Comparison of ENCODE assay signal across 23 cellular contexts in genomic region chr2:23432531-23432930, GRCh38. TPM values are rescaled to one million over a fixed set of nuclear protein-coding genes. Genes with fewer than 3 reads are reported as not detected.
DNase-seq lines count a peak whose midpoint lies in the region; ATAC-seq and TF ChIP-seq lines count a peak whose summit lies in the region.
"Had no signal": no experiment of that assay in that cellular context is flagged by ENCODE, and none has a peak within 500 bp of the region (broad histone marks: within the 10 kb centered on the region; RNA-seq: fewer than 3 reads in every experiment).

No MANE protein-coding gene starts in this region.

- H3K36me3 ChIP-seq in mesenchymal stem cell (ENCODE audit: control insufficient read depth in 1 of 2, insufficient read depth in 2 of 2, low read depth in 1 of 2, low read length in 2 of 2): peaks cover 0 to 12% of the 10 kb centered on the region in 2 experiments
- no peaks in the 10 kb centered on the region for H3K36me3 ChIP-seq in spleen
- H3K36me3 ChIP-seq in Karpas-422 (ENCODE audit: insufficient read depth, low read length): no peaks in the 10 kb centered on the region
- H3K36me3 ChIP-seq: BLaER1 treated with 17β-estradiol and CSF1 and Interleukin-3, amounts not matched to agents 10 nM and 100 nM had no signal

- ATAC-seq in natural killer cell treated with Interleukin-12 subunit alpha and Interleukin-12 subunit beta and Interleukin-15 and Interleukin-18, amount 100 ng/mL, for 72 hours: no peak
- ATAC-seq in natural killer cell: no peak
- no peak for ATAC-seq in HG02798 (IDR thresholded peaks at IDR 0.05; ENCODE audit: poor library complexity, unreplicated experiment)
- ATAC-seq in GM21423 (IDR thresholded peaks at IDR 0.05; ENCODE audit: unreplicated experiment): no peak
- ATAC-seq: K562, Panc1 had no signal

- H4K91ac ChIP-seq in mesenchymal stem cell (ENCODE audit: low read length): no peak overlapping the region

- H2AK5ac ChIP-seq in mesenchymal stem cell (ENCODE audit: low read length, severe bottlenecking): no peak overlapping the region

- H2BK15ac ChIP-seq in mesenchymal stem cell (ENCODE audit: low read depth, poor library complexity, severe bottlenecking): no peak overlapping the region

- peaks cover 0 to 4% of the 10 kb centered on the region in 2 donors for H3K4me1 Mint-ChIP-seq in natural killer cell treated with Interleukin-12 subunit alpha and Interleukin-12 subunit beta and Interleukin-15 and Interleukin-18, amount 100 ng/mL, for 72 hours (ENCODE audit: low read depth in 2 of 2)
- H3K4me1 Mint-ChIP-seq in natural killer cell: no peaks in the 10 kb centered on the region

- peak overlapping the region; percentile 41 to 70 for H2BK12ac ChIP-seq in mesenchymal stem cell (ENCODE audit: low read length in 2 of 2)

- no peak overlapping the region for H3K4me3 ChIP-seq in mesenchymal stem cell (ENCODE audit: insufficient read depth in 1 of 2, low read depth in 1 of 2, low read length in 2 of 2)
- H3K4me3 ChIP-seq in spleen: no peak overlapping the region
- no peak overlapping the region for H3K4me3 ChIP-seq in Karpas-422 (ENCODE audit: low read length)
- H3K4me3 ChIP-seq: BLaER1 treated with 17β-estradiol and CSF1 and Interleukin-3, amounts not matched to agents 10 nM and 100 nM; K562 had no signal

- H3K27ac Mint-ChIP-seq in natural killer cell treated with Interleukin-12 subunit alpha and Interleukin-12 subunit beta and Interleukin-15 and Interleukin-18, amount 100 ng/mL, for 72 hours: no peak overlapping the region
- no peak overlapping the region for H3K27ac Mint-ChIP-seq in natural killer cell
- H3K27ac Mint-ChIP-seq: CD4-positive, alpha-beta T cell had no signal

- H3K36me3 Mint-ChIP-seq in natural killer cell treated with Interleukin-12 subunit alpha and Interleukin-12 subunit beta and Interleukin-15 and Interleukin-18, amount 100 ng/mL, for 72 hours: no peaks in the 10 kb centered on the region
- no peaks in the 10 kb centered on the region for H3K36me3 Mint-ChIP-seq in natural killer cell

- H4K20me1 ChIP-seq in Karpas-422 (ENCODE audit: insufficient read depth, low read depth, low read length): peaks cover 24% of the 10 kb centered on the region; the same call in 1 of the 2 replicates
- H4K20me1 ChIP-seq: BLaER1 treated with 17β-estradiol and CSF1 and Interleukin-3, amounts not matched to agents 10 nM and 100 nM had no signal

- H3K4me2 ChIP-seq in mesenchymal stem cell (ENCODE audit: low read length, poor library complexity, severe bottlenecking) (no peak overlapping the region), Karpas-422 (ENCODE audit: low read depth, low read length, poor library complexity, severe bottlenecking) (no peak overlapping the region)
- H3K4me2 ChIP-seq: BLaER1 treated with 17β-estradiol and CSF1 and Interleukin-3, amounts not matched to agents 10 nM and 100 nM had no signal

- no peak overlapping the region for H3K4me3 Mint-ChIP-seq in natural killer cell treated with Interleukin-12 subunit alpha and Interleukin-12 subunit beta and Interleukin-15 and Interleukin-18, amount 100 ng/mL, for 72 hours
- no peak overlapping the region for H3K4me3 Mint-ChIP-seq in natural killer cell
- H3K4me3 Mint-ChIP-seq: CD4-positive, alpha-beta T cell had no signal

- no peak overlapping the region for H4K8ac ChIP-seq in mesenchymal stem cell (ENCODE audit: low read length)

- H3K9me3 Mint-ChIP-seq in natural killer cell treated with Interleukin-12 subunit alpha and Interleukin-12 subunit beta and Interleukin-15 and Interleukin-18, amount 100 ng/mL, for 72 hours: no peaks in the 10 kb centered on the region
- H3K9me3 Mint-ChIP-seq in natural killer cell: no peaks in the 10 kb centered on the region
- H3K9me3 Mint-ChIP-seq: CD4-positive, alpha-beta T cell had no signal

- H3K27ac ChIP-seq in mesenchymal stem cell (ENCODE audit: low read length, poor library complexity, severe bottlenecking) (no peak overlapping the region), spleen (no peak overlapping the region), Karpas-422 (ENCODE audit: low read length) (no peak overlapping the region)
- H3K27ac ChIP-seq: BLaER1 treated with 17β-estradiol and CSF1 and Interleukin-3, amounts not matched to agents 10 nM and 100 nM had no signal

- DNase-seq in natural killer cell treated with Interleukin-12 subunit alpha and Interleukin-12 subunit beta and Interleukin-15 and Interleukin-18, amount 100 ng/mL, for 72 hours (ENCODE audit: low spot score): peak; percentile 12
- DNase-seq in natural killer cell: no peak
- DNase-seq in mesenchymal stem cell: no peak
- DNase-seq in spleen: peak; percentile 28
- DNase-seq in Karpas-422: no peak
- DNase-seq: AML-193; CD4-positive, alpha-beta T cell; DMS53; MV-4-11; NCI-H1105; NCI-H1436 treated with DMSO at 0.1 percent for 48 hours; NCI-H1930; NCI-H2107; NCI-H446 treated with DMSO at 0.1 percent for 48 hours; NCI-H526; NCI-H82; SHP77 treated with DMSO at 0.1 percent for 48 hours had no signal

- H3K79me2 ChIP-seq in Karpas-422 (ENCODE audit: low read length): no peaks in the 10 kb centered on the region

- intact Hi-C loops in natural killer cell (cut with micrococcal nuclease): no loop called here
- intact Hi-C loops in spleen (cut with DNase I; ENCODE audit: low total_unique reads): no loop called here

- H3K27me3 Mint-ChIP-seq in natural killer cell treated with Interleukin-12 subunit alpha and Interleukin-12 subunit beta and Interleukin-15 and Interleukin-18, amount 100 ng/mL, for 72 hours: peaks cover 8 to 21% of the 10 kb centered on the region in 2 donors
- H3K27me3 Mint-ChIP-seq in natural killer cell (ENCODE audit: low read depth in 2 of 2): peaks cover 10 to 39% of the 10 kb centered on the region in 2 donors

- WGBS in mesenchymal stem cell: 69% methylated on average over 3 of the region's 3 CpGs
- WGBS in spleen, 5 donors: 67 to 80% (median 68%) methylated on average over 3 of the region's 3 CpGs

- H3K9ac ChIP-seq in mesenchymal stem cell (ENCODE audit: low read length): no peak overlapping the region
- H3K9ac ChIP-seq in Karpas-422 (ENCODE audit: low read length): no peak overlapping the region
- H3K9ac ChIP-seq: BLaER1 treated with 17β-estradiol and CSF1 and Interleukin-3, amounts not matched to agents 10 nM and 100 nM had no signal

- H3K4ac ChIP-seq in mesenchymal stem cell (ENCODE audit: low read depth in 1 of 2, low read length in 2 of 2): peak overlapping the region in 1 of 2 experiments; percentile 24

- no peak overlapping the region for H3K23ac ChIP-seq in mesenchymal stem cell (ENCODE audit: low read length in 2 of 2)

- peak overlapping the region in 1 of 2 experiments; percentile 37 for H3K18ac ChIP-seq in mesenchymal stem cell (ENCODE audit: low read depth in 1 of 2, low read length in 2 of 2)

- H2BK5ac ChIP-seq in mesenchymal stem cell (ENCODE audit: low read depth, low read length, poor library complexity, severe bottlenecking): no peak overlapping the region

- H3K9me2 ChIP-seq in Karpas-422 (replicated peaks; ENCODE audit: insufficient read depth, low read length): no peaks in the 10 kb centered on the region

- H2AFZ ChIP-seq in mesenchymal stem cell (ENCODE audit: low read depth, low read length) (no peak overlapping the region), Karpas-422 (ENCODE audit: low read length) (no peak overlapping the region)

- no peaks in the 10 kb centered on the region for H3K27me3 ChIP-seq in mesenchymal stem cell (ENCODE audit: control insufficient read depth in 1 of 2, insufficient read depth in 1 of 2, low read length in 2 of 2)
- H3K27me3 ChIP-seq in spleen (replicated peaks in 1 of 7): peaks cover 0 to 6% (median 0%) of the 10 kb centered on the region in 7 donors
- no peaks in the 10 kb centered on the region for H3K27me3 ChIP-seq in Karpas-422 (ENCODE audit: low read length)
- H3K27me3 ChIP-seq: BLaER1 treated with 17β-estradiol and CSF1 and Interleukin-3, amounts not matched to agents 10 nM and 100 nM had no signal

- no peak overlapping the region for H3K14ac ChIP-seq in mesenchymal stem cell (ENCODE audit: low read length in 2 of 2)

- H2BK120ac ChIP-seq in mesenchymal stem cell (ENCODE audit: low read depth, low read length): peak overlapping the region; percentile 4

- no peak for TF ChIP-seq CTCF in natural killer cell (IDR thresholded peaks at IDR 0.05)
- TF ChIP-seq CTCF in spleen (IDR thresholded peaks at IDR 0.05 in 8 of 11, conservative IDR thresholded peaks at IDR 0.05 in 3 of 11): no peak

- H3K9me3 ChIP-seq in mesenchymal stem cell (ENCODE audit: control insufficient read depth, low read length) (no peaks in the 10 kb centered on the region), spleen (peaks cover 0 to 4% (median 1%) of the 10 kb centered on the region in 8 donors), Karpas-422 (ENCODE audit: low read length) (no peaks in the 10 kb centered on the region)

- H3K79me1 ChIP-seq in mesenchymal stem cell (replicated peaks; ENCODE audit: low read length, poor library complexity, severe bottlenecking): peaks cover 20% of the 10 kb centered on the region

- H3K4me1 ChIP-seq in mesenchymal stem cell (ENCODE audit: control insufficient read depth, insufficient read depth, low read depth, low read length): peaks cover 12% of the 10 kb centered on the region
- H3K4me1 ChIP-seq in spleen: no peaks in the 10 kb centered on the region
- no peaks in the 10 kb centered on the region for H3K4me1 ChIP-seq in Karpas-422 (ENCODE audit: low read length)

- TF ChIP-seq POLR2A in spleen (IDR thresholded peaks at IDR 0.05): no peak

RNA-seq across cellular contexts. Expression of gene KLHL29, which starts 47.6 kb away (rescaled TPM):
- total RNA-seq in natural killer cell treated with Interleukin-12 subunit alpha and Interleukin-12 subunit beta and Interleukin-15 and Interleukin-18, amount 100 ng/mL, for 72 hours: under 1 TPM; 0.11 to 0.12 TPM
- total RNA-seq in natural killer cell: under 1 TPM; 0.24 to 0.43 (median 0.33) TPM
- polyA plus RNA-seq in mesenchymal stem cell (2013, experiment 1 of 2): 11.5 TPM
- polyA plus RNA-seq in mesenchymal stem cell (2013, experiment 2 of 2): 11.2 TPM
- 10 to 100 TPM in 5 of 7 donors, 1 to 10 TPM in 2; 7.5 to 30.5 (median 16.2) TPM for total RNA-seq in spleen
- 1 to 10 TPM; 1.5 to 5.3 (median 2.0) TPM for polyA plus RNA-seq in spleen
- 3.2 and 3.8 TPM in 2 replicates for total RNA-seq in Karpas-422 (2014; rRNA removed; shearing (Covaris generic); ENCODE audit: low replicate concordance)
- total RNA-seq: G401 had no signal

Comparison
In these comparisons a context has a peak if more than half of its experiments do, and no peak if none do; other contexts are left out.
1. DNase-seq: peak in natural killer cell treated with Interleukin-12 subunit alpha and Interleukin-12 subunit beta and Interleukin-15 and Interleukin-18, amount 100 ng/mL, for 72 hours (single experiment) and spleen (single experiment); none in natural killer cell (single experiment), mesenchymal stem cell (single experiment) and Karpas-422 (single experiment).